Comparison of ENCODE assay signal across 1 cellular context in the genomic region with DNA sequence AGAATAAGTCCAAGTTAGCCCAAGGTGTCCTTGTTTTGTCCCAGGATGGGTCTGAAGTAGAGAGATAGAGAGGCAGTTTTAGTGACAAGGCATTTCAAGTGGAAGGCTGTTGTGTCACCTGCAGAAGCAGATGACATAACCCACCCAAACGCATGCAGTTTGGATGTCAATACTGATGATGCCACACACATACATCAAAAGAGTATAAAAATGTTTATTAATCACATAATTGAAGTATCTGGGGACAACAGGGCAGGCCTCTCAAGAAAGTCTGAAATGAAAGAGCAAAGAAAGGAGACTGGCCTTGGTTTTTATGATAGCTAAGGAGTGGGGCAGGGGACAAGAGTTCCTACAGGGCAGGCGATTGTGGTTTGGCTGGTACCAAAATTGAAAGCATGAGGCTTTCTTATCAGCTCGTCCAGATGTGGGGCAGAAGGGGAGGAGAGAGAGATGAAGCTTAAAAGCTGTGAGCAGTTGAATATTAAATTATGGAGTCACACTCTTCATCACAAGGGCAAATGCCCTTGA.
A peak's percentile ranks its signal among the peaks of the same experiment; 100 is the strongest.
TF ChIP-seq lines count a peak whose summit lies in the region.

No MANE protein-coding gene starts in this region.

TF ChIP-seq in K562, 482 proteins besides CTCF, POLR2A, EP300 and RAD21 (continued from another document and continues in another):
- TF ChIP-seq, protein P1, sequence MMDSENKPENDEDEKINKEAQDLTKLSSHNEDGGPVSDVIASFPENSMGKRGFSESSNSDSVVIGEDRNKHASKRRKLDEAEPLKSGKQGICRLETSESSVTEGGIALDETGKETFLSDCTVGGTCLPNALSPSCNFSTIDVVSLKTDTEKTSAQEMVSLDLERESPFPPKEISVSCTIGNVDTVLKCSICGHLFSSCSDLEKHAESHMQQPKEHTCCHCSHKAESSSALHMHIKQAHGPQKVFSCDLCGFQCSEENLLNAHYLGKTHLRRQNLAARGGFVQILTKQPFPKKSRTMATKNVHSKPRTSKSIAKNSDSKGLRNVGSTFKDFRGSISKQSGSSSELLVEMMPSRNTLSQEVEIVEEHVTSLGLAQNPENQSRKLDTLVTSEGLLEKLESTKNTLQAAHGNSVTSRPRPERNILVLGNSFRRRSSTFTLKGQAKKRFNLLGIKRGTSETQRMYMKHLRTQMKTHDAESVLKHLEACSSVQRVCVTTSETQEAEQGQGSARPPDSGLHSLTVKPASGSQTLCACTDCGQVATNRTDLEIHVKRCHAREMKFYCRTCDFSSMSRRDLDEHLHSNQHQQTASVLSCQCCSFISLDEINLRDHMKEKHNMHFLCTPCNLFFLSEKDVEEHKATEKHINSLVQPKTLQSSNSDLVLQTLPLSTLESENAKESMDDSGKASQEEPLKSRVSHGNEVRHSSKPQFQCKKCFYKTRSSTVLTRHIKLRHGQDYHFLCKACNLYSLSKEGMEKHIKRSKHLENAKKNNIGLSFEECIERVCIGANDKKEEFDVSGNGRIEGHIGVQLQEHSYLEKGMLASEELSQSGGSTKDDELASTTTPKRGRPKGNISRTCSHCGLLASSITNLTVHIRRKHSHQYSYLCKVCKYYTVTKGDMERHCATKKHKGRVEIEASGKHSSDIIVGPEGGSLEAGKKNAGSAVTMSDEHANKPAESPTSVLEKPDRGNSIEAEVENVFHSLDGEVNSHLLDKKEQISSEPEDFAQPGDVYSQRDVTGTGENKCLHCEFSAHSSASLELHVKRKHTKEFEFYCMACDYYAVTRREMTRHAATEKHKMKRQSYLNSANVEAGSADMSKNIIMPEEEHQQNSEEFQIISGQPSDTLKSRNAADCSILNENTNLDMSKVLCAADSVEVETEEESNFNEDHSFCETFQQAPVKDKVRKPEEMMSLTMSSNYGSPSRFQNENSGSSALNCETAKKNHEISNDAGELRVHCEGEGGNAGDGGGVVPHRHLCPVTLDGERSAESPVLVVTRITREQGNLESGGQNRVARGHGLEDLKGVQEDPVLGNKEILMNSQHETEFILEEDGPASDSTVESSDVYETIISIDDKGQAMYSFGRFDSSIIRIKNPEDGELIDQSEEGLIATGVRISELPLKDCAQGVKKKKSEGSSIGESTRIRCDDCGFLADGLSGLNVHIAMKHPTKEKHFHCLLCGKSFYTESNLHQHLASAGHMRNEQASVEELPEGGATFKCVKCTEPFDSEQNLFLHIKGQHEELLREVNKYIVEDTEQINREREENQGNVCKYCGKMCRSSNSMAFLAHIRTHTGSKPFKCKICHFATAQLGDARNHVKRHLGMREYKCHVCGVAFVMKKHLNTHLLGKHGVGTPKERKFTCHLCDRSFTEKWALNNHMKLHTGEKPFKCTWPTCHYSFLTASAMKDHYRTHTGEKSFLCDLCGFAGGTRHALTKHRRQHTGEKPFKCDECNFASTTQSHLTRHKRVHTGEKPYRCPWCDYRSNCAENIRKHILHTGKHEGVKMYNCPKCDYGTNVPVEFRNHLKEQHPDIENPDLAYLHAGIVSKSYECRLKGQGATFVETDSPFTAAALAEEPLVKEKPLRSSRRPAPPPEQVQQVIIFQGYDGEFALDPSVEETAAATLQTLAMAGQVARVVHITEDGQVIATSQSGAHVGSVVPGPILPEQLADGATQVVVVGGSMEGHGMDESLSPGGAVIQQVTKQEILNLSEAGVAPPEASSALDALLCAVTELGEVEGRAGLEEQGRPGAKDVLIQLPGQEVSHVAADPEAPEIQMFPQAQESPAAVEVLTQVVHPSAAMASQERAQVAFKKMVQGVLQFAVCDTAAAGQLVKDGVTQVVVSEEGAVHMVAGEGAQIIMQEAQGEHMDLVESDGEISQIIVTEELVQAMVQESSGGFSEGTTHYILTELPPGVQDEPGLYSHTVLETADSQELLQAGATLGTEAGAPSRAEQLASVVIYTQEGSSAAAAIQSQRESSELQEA (IDR thresholded peaks at IDR 0.05; ENCODE audit: low read depth): peak; percentile 72; the same call in 1 of the 2 replicates
- TF ChIP-seq RFX7 (CRISPR knock-in tag; IDR thresholded peaks at IDR 0.05): no peak
- TF ChIP-seq GATAD2A (IDR thresholded peaks at IDR 0.05): no peak
- TF ChIP-seq ARNT (IDR thresholded peaks at IDR 0.05): peak in 1 of 2 experiments; percentile 27; a peak in 2 of 4 replicates
- TF ChIP-seq, protein P2, sequence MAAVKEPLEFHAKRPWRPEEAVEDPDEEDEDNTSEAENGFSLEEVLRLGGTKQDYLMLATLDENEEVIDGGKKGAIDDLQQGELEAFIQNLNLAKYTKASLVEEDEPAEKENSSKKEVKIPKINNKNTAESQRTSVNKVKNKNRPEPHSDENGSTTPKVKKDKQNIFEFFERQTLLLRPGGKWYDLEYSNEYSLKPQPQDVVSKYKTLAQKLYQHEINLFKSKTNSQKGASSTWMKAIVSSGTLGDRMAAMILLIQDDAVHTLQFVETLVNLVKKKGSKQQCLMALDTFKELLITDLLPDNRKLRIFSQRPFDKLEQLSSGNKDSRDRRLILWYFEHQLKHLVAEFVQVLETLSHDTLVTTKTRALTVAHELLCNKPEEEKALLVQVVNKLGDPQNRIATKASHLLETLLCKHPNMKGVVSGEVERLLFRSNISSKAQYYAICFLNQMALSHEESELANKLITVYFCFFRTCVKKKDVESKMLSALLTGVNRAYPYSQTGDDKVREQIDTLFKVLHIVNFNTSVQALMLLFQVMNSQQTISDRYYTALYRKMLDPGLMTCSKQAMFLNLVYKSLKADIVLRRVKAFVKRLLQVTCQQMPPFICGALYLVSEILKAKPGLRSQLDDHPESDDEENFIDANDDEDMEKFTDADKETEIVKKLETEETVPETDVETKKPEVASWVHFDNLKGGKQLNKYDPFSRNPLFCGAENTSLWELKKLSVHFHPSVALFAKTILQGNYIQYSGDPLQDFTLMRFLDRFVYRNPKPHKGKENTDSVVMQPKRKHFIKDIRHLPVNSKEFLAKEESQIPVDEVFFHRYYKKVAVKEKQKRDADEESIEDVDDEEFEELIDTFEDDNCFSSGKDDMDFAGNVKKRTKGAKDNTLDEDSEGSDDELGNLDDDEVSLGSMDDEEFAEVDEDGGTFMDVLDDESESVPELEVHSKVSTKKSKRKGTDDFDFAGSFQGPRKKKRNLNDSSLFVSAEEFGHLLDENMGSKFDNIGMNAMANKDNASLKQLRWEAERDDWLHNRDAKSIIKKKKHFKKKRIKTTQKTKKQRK (IDR thresholded peaks at IDR 0.05; ENCODE audit: borderline replicate concordance, low read depth, low read length): no peak
- TF ChIP-seq FOXJ3 (CRISPR knock-in tag; IDR thresholded peaks at IDR 0.05): no peak
- TF ChIP-seq, protein P3, sequence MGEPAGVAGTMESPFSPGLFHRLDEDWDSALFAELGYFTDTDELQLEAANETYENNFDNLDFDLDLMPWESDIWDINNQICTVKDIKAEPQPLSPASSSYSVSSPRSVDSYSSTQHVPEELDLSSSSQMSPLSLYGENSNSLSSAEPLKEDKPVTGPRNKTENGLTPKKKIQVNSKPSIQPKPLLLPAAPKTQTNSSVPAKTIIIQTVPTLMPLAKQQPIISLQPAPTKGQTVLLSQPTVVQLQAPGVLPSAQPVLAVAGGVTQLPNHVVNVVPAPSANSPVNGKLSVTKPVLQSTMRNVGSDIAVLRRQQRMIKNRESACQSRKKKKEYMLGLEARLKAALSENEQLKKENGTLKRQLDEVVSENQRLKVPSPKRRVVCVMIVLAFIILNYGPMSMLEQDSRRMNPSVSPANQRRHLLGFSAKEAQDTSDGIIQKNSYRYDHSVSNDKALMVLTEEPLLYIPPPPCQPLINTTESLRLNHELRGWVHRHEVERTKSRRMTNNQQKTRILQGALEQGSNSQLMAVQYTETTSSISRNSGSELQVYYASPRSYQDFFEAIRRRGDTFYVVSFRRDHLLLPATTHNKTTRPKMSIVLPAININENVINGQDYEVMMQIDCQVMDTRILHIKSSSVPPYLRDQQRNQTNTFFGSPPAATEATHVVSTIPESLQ (CRISPR knock-in tag; IDR thresholded peaks at IDR 0.05): no peak
- peak; percentile 44; the same call in 1 of the 2 replicates for TF ChIP-seq CXXC5 (CRISPR knock-in tag; IDR thresholded peaks at IDR 0.05)
- TF ChIP-seq, protein P4, sequence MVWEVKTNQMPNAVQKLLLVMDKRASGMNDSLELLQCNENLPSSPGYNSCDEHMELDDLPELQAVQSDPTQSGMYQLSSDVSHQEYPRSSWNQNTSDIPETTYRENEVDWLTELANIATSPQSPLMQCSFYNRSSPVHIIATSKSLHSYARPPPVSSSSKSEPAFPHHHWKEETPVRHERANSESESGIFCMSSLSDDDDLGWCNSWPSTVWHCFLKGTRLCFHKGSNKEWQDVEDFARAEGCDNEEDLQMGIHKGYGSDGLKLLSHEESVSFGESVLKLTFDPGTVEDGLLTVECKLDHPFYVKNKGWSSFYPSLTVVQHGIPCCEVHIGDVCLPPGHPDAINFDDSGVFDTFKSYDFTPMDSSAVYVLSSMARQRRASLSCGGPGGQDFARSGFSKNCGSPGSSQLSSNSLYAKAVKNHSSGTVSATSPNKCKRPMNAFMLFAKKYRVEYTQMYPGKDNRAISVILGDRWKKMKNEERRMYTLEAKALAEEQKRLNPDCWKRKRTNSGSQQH (CRISPR knock-in tag; IDR thresholded peaks at IDR 0.05): no peak
- no peak for TF ChIP-seq ZNF134 (CRISPR knock-in tag; conservative IDR thresholded peaks at IDR 0.05)
- TF ChIP-seq STAG1 (CRISPR knock-in tag; IDR thresholded peaks at IDR 0.05; ENCODE audit: borderline replicate concordance): no peak
- TF ChIP-seq, protein P5, sequence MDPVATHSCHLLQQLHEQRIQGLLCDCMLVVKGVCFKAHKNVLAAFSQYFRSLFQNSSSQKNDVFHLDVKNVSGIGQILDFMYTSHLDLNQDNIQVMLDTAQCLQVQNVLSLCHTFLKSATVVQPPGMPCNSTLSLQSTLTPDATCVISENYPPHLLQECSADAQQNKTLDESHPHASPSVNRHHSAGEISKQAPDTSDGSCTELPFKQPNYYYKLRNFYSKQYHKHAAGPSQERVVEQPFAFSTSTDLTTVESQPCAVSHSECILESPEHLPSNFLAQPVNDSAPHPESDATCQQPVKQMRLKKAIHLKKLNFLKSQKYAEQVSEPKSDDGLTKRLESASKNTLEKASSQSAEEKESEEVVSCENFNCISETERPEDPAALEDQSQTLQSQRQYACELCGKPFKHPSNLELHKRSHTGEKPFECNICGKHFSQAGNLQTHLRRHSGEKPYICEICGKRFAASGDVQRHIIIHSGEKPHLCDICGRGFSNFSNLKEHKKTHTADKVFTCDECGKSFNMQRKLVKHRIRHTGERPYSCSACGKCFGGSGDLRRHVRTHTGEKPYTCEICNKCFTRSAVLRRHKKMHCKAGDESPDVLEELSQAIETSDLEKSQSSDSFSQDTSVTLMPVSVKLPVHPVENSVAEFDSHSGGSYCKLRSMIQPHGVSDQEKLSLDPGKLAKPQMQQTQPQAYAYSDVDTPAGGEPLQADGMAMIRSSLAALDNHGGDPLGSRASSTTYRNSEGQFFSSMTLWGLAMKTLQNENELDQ (CRISPR knock-in tag; IDR thresholded peaks at IDR 0.05; ENCODE audit: borderline replicate concordance): no peak
- no peak for TF ChIP-seq ZNF764 (CRISPR knock-in tag; IDR thresholded peaks at IDR 0.05; ENCODE audit: low read depth)
- TF ChIP-seq, protein P6, sequence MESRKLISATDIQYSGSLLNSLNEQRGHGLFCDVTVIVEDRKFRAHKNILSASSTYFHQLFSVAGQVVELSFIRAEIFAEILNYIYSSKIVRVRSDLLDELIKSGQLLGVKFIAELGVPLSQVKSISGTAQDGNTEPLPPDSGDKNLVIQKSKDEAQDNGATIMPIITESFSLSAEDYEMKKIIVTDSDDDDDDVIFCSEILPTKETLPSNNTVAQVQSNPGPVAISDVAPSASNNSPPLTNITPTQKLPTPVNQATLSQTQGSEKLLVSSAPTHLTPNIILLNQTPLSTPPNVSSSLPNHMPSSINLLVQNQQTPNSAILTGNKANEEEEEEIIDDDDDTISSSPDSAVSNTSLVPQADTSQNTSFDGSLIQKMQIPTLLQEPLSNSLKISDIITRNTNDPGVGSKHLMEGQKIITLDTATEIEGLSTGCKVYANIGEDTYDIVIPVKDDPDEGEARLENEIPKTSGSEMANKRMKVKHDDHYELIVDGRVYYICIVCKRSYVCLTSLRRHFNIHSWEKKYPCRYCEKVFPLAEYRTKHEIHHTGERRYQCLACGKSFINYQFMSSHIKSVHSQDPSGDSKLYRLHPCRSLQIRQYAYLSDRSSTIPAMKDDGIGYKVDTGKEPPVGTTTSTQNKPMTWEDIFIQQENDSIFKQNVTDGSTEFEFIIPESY (CRISPR knock-in tag; IDR thresholded peaks at IDR 0.05): no peak
- peak; percentile 56; the same call in 1 of the 2 replicates for TF ChIP-seq RNF2 (IDR thresholded peaks at IDR 0.05)
- TF ChIP-seq ASH1L (IDR thresholded peaks at IDR 0.05; ENCODE audit: borderline replicate concordance, low read depth, partially characterized antibody): no peak
- no peak for TF ChIP-seq ZNF124 (CRISPR knock-in tag; IDR thresholded peaks at IDR 0.05)
- TF ChIP-seq, protein P7, sequence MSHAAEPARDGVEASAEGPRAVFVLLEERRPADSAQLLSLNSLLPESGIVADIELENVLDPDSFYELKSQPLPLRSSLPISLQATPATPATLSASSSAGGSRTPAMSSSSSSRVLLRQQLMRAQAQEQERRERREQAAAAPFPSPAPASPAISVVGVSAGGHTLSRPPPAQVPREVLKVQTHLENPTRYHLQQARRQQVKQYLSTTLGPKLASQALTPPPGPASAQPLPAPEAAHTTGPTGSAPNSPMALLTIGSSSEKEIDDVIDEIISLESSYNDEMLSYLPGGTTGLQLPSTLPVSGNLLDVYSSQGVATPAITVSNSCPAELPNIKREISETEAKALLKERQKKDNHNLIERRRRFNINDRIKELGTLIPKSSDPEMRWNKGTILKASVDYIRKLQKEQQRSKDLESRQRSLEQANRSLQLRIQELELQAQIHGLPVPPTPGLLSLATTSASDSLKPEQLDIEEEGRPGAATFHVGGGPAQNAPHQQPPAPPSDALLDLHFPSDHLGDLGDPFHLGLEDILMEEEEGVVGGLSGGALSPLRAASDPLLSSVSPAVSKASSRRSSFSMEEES (CRISPR knock-in tag; IDR thresholded peaks at IDR 0.05): no peak
- 0 out of 2 replicates have a peak, but pooled peaks have one; percentile 18 for TF ChIP-seq CREB1 (IDR thresholded peaks at IDR 0.05)
- TF ChIP-seq CREB1 (CRISPR knock-in tag; IDR thresholded peaks at IDR 0.05): no peak
- no peak for TF ChIP-seq ARHGAP35 (IDR thresholded peaks at IDR 0.05; ENCODE audit: partially characterized antibody)
- no peak for TF ChIP-seq NFATC3 (IDR thresholded peaks at IDR 0.05)
- TF ChIP-seq ZNF699 (CRISPR knock-in tag; IDR thresholded peaks at IDR 0.05; ENCODE audit: insufficient replicate concordance): no peak
- no peak for TF ChIP-seq NR4A1 (CRISPR knock-in tag; IDR thresholded peaks at IDR 0.05)
- no peak; the same call in 1 of the 2 replicates for TF ChIP-seq NR4A1 (tag; IDR thresholded peaks at IDR 0.05)
- no peak for TF ChIP-seq NFRKB (IDR thresholded peaks at IDR 0.05; ENCODE audit: low read depth)
- TF ChIP-seq JUN (IDR thresholded peaks at IDR 0.05; ENCODE audit: borderline replicate concordance, low read depth, low read length): no peak
- TF ChIP-seq JUN (CRISPR knock-in tag; IDR thresholded peaks at IDR 0.05; ENCODE audit: borderline replicate concordance): no peak
- no peak for TF ChIP-seq PTTG1 (tag; IDR thresholded peaks at IDR 0.05; ENCODE audit: low read depth)
